12 cellular contexts compared by ENCODE assay signal in the genomic region with DNA sequence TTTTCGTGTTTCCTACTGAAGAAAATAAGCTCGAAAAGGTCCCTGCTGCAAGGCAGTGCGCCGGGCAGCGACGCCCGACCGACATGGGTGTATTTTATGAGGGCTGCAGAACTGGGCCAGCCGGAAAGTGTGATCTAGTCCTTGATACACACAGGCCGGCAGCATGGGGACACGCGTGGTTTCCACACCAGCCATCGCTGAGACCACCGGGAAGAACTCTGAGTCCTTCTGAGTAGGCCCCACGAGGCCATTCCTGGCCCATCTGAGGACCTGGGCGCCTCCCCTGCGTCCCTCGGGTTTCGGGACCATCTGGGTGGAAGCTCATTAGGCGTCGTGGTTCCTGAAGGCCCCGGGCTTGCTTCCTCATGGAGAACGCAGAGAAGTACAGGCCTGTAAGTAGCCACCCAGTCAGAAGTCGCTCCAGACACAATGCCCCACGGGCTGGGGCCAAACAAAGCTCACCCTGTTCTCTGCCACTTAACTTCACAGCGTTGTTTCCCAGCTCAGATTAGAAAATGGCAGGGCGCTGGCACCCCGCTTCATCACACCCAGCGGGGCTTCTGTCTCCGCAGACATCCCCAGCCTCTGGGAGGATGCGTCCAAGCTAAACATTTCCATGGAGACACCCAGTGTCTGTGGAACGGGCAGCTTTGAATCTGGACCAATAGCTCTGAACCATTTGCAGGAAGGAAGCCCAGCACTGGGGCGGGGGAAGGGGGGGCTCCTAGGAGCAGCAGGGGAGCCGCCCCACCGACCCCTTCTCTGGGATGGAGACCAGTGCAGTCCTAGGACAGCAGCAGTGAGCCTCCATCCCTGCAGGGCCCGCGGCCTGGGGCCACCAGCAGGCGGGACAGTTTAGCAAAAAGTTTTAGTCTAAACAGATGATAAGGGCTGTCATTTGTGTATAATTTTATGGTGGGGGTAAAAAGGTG. TPM values are rescaled to one million over a fixed set of nuclear protein-coding genes. Genes with fewer than 3 reads are reported as not detected.
A peak's percentile ranks its signal among the peaks of the same experiment; 100 is the strongest.
DNase-seq lines count a peak whose midpoint lies in the region; ATAC-seq and TF ChIP-seq lines count a peak whose summit lies in the region.
"Had no signal": no experiment of that assay in that cellular context is flagged by ENCODE, and none has a peak within 500 bp of the region (broad histone marks: within the 10 kb centered on the region; RNA-seq: fewer than 3 reads in every experiment).

No MANE protein-coding gene starts in this region.

- peak overlapping the region; percentile 89 for H2BK15ac ChIP-seq in neuronal stem cell (ENCODE audit: low read length)

- peaks cover 0 to 15% (median 1%) of the 10 kb centered on the region in 3 donors for H3K36me3 Mint-ChIP-seq in CD8-positive, alpha-beta memory T cell

- peak overlapping the region; percentile 80 for H3K18ac ChIP-seq in neuronal stem cell (ENCODE audit: low read length)

- CTCF ChIA-PET in CD8-positive, alpha-beta memory T cell (lab: Charles Lee) = interaction anchor here (1.1 to 2.6 kb wide), 4 partner anchors 10 to 125 kb away, joined by 3 to 8 read pairs (median 5); no protein-coding TSS in a partner anchor

- H3K9ac ChIP-seq in duodenal mucosa (ENCODE audit: low read depth in 1 of 2, low read length in 2 of 2) (no peak overlapping the region), neuronal stem cell (ENCODE audit: low read depth, low read length, poor library complexity) (no peak overlapping the region)

- no peaks in the 10 kb centered on the region for H3K27me3 ChIP-seq in CD8-positive, alpha-beta memory T cell (ENCODE audit: insufficient read depth, low read length, poor library complexity, severe bottlenecking)
- H3K27me3 ChIP-seq in duodenal mucosa (ENCODE audit: control insufficient read depth in 1 of 2, insufficient read depth in 2 of 2, low read length in 2 of 2) = peaks cover 5 to 25% of the 10 kb centered on the region in 2 donors
- peaks cover 44 to 78% (median 54%) of the 10 kb centered on the region in 3 experiments for H3K27me3 ChIP-seq in neuronal stem cell (ENCODE audit: control insufficient read depth in 3 of 3, insufficient read depth in 3 of 3, low read depth in 1 of 3, low read length in 3 of 3)
- peaks cover 44% of the 10 kb centered on the region for H3K27me3 ChIP-seq in brain microvascular endothelial cell (replicated peaks)

- peaks cover 7 to 10% of the 10 kb centered on the region in 2 donors for H3K27me3 Mint-ChIP-seq in CD8-positive, alpha-beta memory T cell

- H3K4ac ChIP-seq in neuronal stem cell (ENCODE audit: low read length) = no peak overlapping the region

- no peak for ATAC-seq in HG03342 (IDR thresholded peaks at IDR 0.05; ENCODE audit: unreplicated experiment)
- no peak for ATAC-seq in GM21360 (IDR thresholded peaks at IDR 0.05; ENCODE audit: unreplicated experiment)

- POLR2A ChIA-PET in CD8-positive, alpha-beta memory T cell (lab: Charles Lee) = interaction anchor here (0.6 to 1.3 kb wide), 3 partner anchors 125 to 565 kb away, joined by 3 to 4 read pairs (median 3); no protein-coding TSS in a partner anchor

- H3K4me2 ChIP-seq in neuronal stem cell (ENCODE audit: insufficient read depth, low read length, poor library complexity, severe bottlenecking) = no peak overlapping the region

- H3K4me1 ChIP-seq in CD8-positive, alpha-beta memory T cell (ENCODE audit: insufficient read depth, low read length) = peaks cover 33% of the 10 kb centered on the region
- peaks cover 8 to 20% of the 10 kb centered on the region in 2 donors for H3K4me1 ChIP-seq in duodenal mucosa (ENCODE audit: control insufficient read depth in 1 of 2, insufficient read depth in 2 of 2, low read length in 2 of 2)
- H3K4me1 ChIP-seq in neuronal stem cell (ENCODE audit: control insufficient read depth in 2 of 2, insufficient read depth in 1 of 2, low read depth in 1 of 2, low read length in 2 of 2) = peaks cover 7 to 9% of the 10 kb centered on the region in 2 donors
- H3K4me1 ChIP-seq: Caco-2 had no signal

- no peaks in the 10 kb centered on the region for H3K79me1 ChIP-seq in neuronal stem cell (ENCODE audit: low read depth, low read length)

- no peak overlapping the region for H3K4me3 ChIP-seq in CD8-positive, alpha-beta memory T cell (ENCODE audit: low read length)
- H3K4me3 ChIP-seq in duodenal mucosa (ENCODE audit: low read depth in 1 of 2, low read length in 2 of 2) (peak overlapping the region; percentile 13 to 17), neuronal stem cell (ENCODE audit: low read length in 2 of 2) (no peak overlapping the region), brain microvascular endothelial cell (ENCODE audit: low read depth, low read length) (no peak overlapping the region)

- H4K8ac ChIP-seq in neuronal stem cell (ENCODE audit: low read depth, low read length) = no peak overlapping the region

- TF ChIP-seq CTCF in brain microvascular endothelial cell (IDR thresholded peaks at IDR 0.05; ENCODE audit: low read depth, low read length, missing control alignments) = no peak

- WGBS in neuronal stem cell (ENCODE audit: extremely low coverage in 2 of 2, insufficient read length in 2 of 2, insufficient replicate concordance in 1 of 2), 2 donors = no CpG with 5 or more reads among the region's 38 CpGs

- DNase-seq in CD8-positive, alpha-beta memory T cell = peak in 1 of 5 donors; percentile 39
- DNase-seq in SK-MEL-5 (ENCODE audit: low read depth, low spot score) = peak; percentile 44
- DNase-seq in neuronal stem cell (ENCODE audit: low spot score) = no peak
- no peak for DNase-seq in stimulated activated naive CD4-positive, alpha-beta T cell (lab: John Stamatoyannopoulos, UW)
- no peak for DNase-seq in brain microvascular endothelial cell
- DNase-seq: Caco-2; IMR-90; NCI-H226; stimulated activated CD4-positive, alpha-beta T cell treated with anti-CD3 and anti-CD28 coated beads, Interleukin-1b, Interleukin-23, amount 100 ng/mL, for 48 hours had no signal

- H3K14ac ChIP-seq in neuronal stem cell (ENCODE audit: low read length) = no peak overlapping the region

- no peaks in the 10 kb centered on the region for H3K36me3 ChIP-seq in CD8-positive, alpha-beta memory T cell (ENCODE audit: insufficient read depth, low read length)
- H3K36me3 ChIP-seq in duodenal mucosa (ENCODE audit: control insufficient read depth in 1 of 2, insufficient read depth in 2 of 2, low read length in 2 of 2) = no peaks in the 10 kb centered on the region
- no peaks in the 10 kb centered on the region for H3K36me3 ChIP-seq in neuronal stem cell (replicated peaks in 1 of 2; ENCODE audit: control insufficient read depth in 2 of 2, insufficient read depth in 2 of 2, low read length in 2 of 2)
- no peaks in the 10 kb centered on the region for H3K36me3 ChIP-seq in brain microvascular endothelial cell (replicated peaks)

- H3K9me3 Mint-ChIP-seq in CD8-positive, alpha-beta memory T cell = no peaks in the 10 kb centered on the region

- H2BK120ac ChIP-seq in neuronal stem cell (ENCODE audit: low read depth, low read length) = no peak overlapping the region

- H2BK12ac ChIP-seq in neuronal stem cell (ENCODE audit: low read length) = peak overlapping the region; percentile 58

- H3K4me1 Mint-ChIP-seq in CD8-positive, alpha-beta memory T cell = peaks cover 25 to 46% (median 37%) of the 10 kb centered on the region in 3 donors

- H3K23ac ChIP-seq in neuronal stem cell (ENCODE audit: low read depth, low read length, poor library complexity) = peak overlapping the region; percentile 48

- H2AK5ac ChIP-seq in neuronal stem cell (ENCODE audit: low read depth, low read length) = peak overlapping the region; percentile 76

- H2AFZ ChIP-seq in neuronal stem cell (ENCODE audit: low read length) = no peak overlapping the region

- in situ Hi-C loops in SK-MEL-5 (cut with HindIII; ENCODE audit: low pct_unique_long_range_greater_than_20kb, low sequenced_read_pairs) (no loop called here), brain microvascular endothelial cell (cut with HindIII; ENCODE audit: low pct_ligation_motif_present, low sequenced_read_pairs) (loop anchor here (25.0 kb wide), 1 partner anchor 239 kb away; no protein-coding TSS in a partner anchor)

- peak overlapping the region; percentile 76 to 94 (median 89) for H3K4me3 Mint-ChIP-seq in CD8-positive, alpha-beta memory T cell

- H3K27ac ChIP-seq in CD8-positive, alpha-beta memory T cell (ENCODE audit: low read depth, low read length) = no peak overlapping the region
- no peak overlapping the region for H3K27ac ChIP-seq in duodenal mucosa (ENCODE audit: low read depth, low read length)
- H3K27ac ChIP-seq in neuronal stem cell (replicated peaks; ENCODE audit: low read length) = no peak overlapping the region
- H3K27ac ChIP-seq in brain microvascular endothelial cell = no peak overlapping the region

- H3K9me3 ChIP-seq in CD8-positive, alpha-beta memory T cell (ENCODE audit: low read length) = no peaks in the 10 kb centered on the region
- H3K9me3 ChIP-seq in duodenal mucosa (ENCODE audit: control insufficient read depth in 1 of 2, low read length in 2 of 2) (no peaks in the 10 kb centered on the region), neuronal stem cell (replicated peaks in 1 of 2; ENCODE audit: control insufficient read depth in 2 of 2, insufficient read depth in 1 of 2, low read depth in 1 of 2, low read length in 2 of 2) (no peaks in the 10 kb centered on the region)
- H3K9me3 ChIP-seq: Caco-2 had no signal

- peak overlapping the region in 5 of 8 donors; percentile 72 to 95 (median 88) for H3K27ac Mint-ChIP-seq in CD8-positive, alpha-beta memory T cell

- no peak overlapping the region for H4K91ac ChIP-seq in neuronal stem cell (ENCODE audit: low read depth, low read length, poor library complexity)

- no peak overlapping the region for H2BK5ac ChIP-seq in neuronal stem cell (ENCODE audit: low read length)

RNA-seq across cellular contexts. Expression of gene NFATC1, which starts 2.4 kb away (rescaled TPM):
- total RNA-seq in CD8-positive, alpha-beta memory T cell = 10 to 100 TPM; 45.9 to 46.7 TPM
- 36.7 TPM for polyA plus RNA-seq in CD8-positive, alpha-beta memory T cell
- 4.9 and 5.8 TPM in 2 replicates for total RNA-seq in SK-MEL-5 (2014; rRNA removed; shearing (Covaris generic))
- polyA plus RNA-seq in SK-MEL-5 (2015; cell fraction: cytosol; rRNA removed) = 21.9 and 29.5 TPM in 2 replicates
- polyA plus RNA-seq in SK-MEL-5 (2015; cell fraction: nucleus; rRNA removed) = 4.1 and 13.1 TPM in 2 replicates
- polyA plus RNA-seq in neuronal stem cell (2013, experiment 1 of 2) = 4.7 TPM
- polyA plus RNA-seq in neuronal stem cell (2013, experiment 2 of 2) = 5.2 TPM

Comparison
In these comparisons a context has a peak if more than half of its experiments do, and no peak if none do; other contexts are left out.
1. H3K4me3 ChIP-seq: peak in duodenal mucosa (2 of 2); none in CD8-positive, alpha-beta memory T cell (single experiment), neuronal stem cell (0 of 2) and brain microvascular endothelial cell (single experiment).